1 cellular context compared by ENCODE assay signal in genomic region chr6:13272131-13273046, GRCh38.
TF ChIP-seq lines count a peak whose summit lies in the region.

No MANE protein-coding gene starts in this region.

TF ChIP-seq in GM23338, 12 proteins besides CTCF, POLR2A, EP300 and RAD21 (continued from another document):
- no peak for TF ChIP-seq ZNF462 (CRISPR knock-in tag; IDR thresholded peaks at IDR 0.05)
- TF ChIP-seq POLR2AphosphoS5 (IDR thresholded peaks at IDR 0.05; ENCODE audit: low read depth), result no peak
TF ChIP-seq in GM23338: peak in this region for 0.
